In the genomic region with DNA sequence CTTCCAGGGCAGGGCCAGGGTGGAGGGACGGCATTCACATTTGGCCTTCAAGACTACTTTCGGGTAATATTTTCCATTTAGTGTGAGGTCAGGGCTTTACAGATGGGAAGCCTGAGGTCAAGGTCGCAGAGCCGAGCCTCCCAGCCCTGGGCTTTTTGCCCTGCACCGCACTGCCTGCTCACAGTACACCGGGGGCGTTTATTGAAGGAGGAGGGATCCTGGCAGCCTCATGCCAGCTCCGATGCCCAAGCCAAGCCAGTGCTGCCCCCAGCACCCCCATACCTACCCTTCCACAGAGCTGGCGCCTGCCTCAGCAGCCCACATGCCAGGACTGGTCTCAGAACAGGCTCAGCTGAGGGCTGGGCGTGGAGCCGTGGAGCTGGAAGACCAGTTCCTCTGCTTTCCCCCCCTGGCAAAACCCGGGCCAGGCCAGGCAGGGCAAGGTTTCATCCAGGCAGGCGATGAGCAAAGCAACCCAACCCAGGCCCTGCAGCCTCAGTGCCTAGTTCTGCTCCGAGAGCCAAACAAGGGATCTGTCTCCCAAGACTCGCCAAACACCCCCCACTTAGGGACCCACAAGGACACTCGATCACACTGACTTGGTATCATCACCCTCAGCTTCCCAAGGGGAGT, we compare ENCODE assay signal across 14 cellular contexts. TPM values are rescaled to one million over a fixed set of nuclear protein-coding genes. Genes with fewer than 3 reads are reported as not detected.
DNase-seq lines count a peak whose midpoint lies in the region; ATAC-seq, FAIRE-seq and TF ChIP-seq lines count a peak whose summit lies in the region.
"Had no signal": no experiment of that assay in that cellular context is flagged by ENCODE, and none has a peak within 500 bp of the region (broad histone marks: within the 10 kb centered on the region; RNA-seq: fewer than 3 reads in every experiment).

No MANE protein-coding gene starts in this region.

- FAIRE-seq in keratinocyte (lab: Jason Lieb, UNC), result peak; percentile 81
- FAIRE-seq: RCC 7860 had no signal

- H3K36me3 ChIP-seq in RWPE2 (ENCODE audit: low read depth) (peaks cover 78% of the 10 kb centered on the region), keratinocyte (ENCODE audit: control insufficient read depth in 2 of 2, extremely low read depth in 1 of 2, insufficient read depth in 2 of 2, low read length in 2 of 2) (peaks cover 31 to 74% of the 10 kb centered on the region in 2 experiments)
- H3K36me3 ChIP-seq: ascending aorta had no signal

- peak; percentile 57 for ATAC-seq in RWPE2 (ENCODE audit: low read depth)
- no peak for ATAC-seq in GM19023 (IDR thresholded peaks at IDR 0.05; ENCODE audit: unreplicated experiment)
- ATAC-seq: CD8-positive, alpha-beta T cell had no signal

- no peaks in the 10 kb centered on the region; the same call in 1 of the 2 replicates for H3K27me3 Mint-ChIP-seq in HFFc6 (ENCODE audit: insufficient read depth)

- H3K9ac ChIP-seq in keratinocyte (ENCODE audit: control insufficient read depth, extremely low read depth, insufficient read depth, low read length), result peak overlapping the region; percentile 96

- peak overlapping the region; percentile 92 for H3K4me2 ChIP-seq in keratinocyte (ENCODE audit: control insufficient read depth, extremely low read depth, insufficient read depth, low read depth, low read length)

- H3K27ac Mint-ChIP-seq in HFFc6, result peak overlapping the region; percentile 36; the same call in 1 of the 2 replicates
- H3K27ac Mint-ChIP-seq: activated B cell treated with CpG ODN at 0.5 μM for 24 hours; activated T-cell treated with anti-CD3 and anti-CD28 coated beads, Interleukin-2, amount 50 U/mL, for 72 hours; CD8-positive, alpha-beta T cell had no signal

- H3K9me1 ChIP-seq in keratinocyte (ENCODE audit: control insufficient read depth, extremely low read depth, insufficient read depth, low read length), result peaks cover 4% of the 10 kb centered on the region

- peaks cover 98% of the 10 kb centered on the region for H3K4me1 ChIP-seq in RWPE2 (ENCODE audit: insufficient read depth, poor library complexity, severe bottlenecking)
- H3K4me1 ChIP-seq in keratinocyte (ENCODE audit: control insufficient read depth, extremely low read depth, insufficient read depth, low read length), result peaks cover 99% of the 10 kb centered on the region
- H3K4me1 ChIP-seq: ascending aorta had no signal

- DNase-seq in HFFc6 (no peak), RWPE2 (ENCODE audit: low spot score) (peak; percentile 97), keratinocyte (ENCODE audit: low read depth, low spot score) (no peak), DMS153 (lab: John Stamatoyannopoulos, UW) (no peak), NCI-H187 (lab: John Stamatoyannopoulos, UW) (no peak), DMS 273 (lab: John Stamatoyannopoulos, UW; ENCODE audit: unreplicated experiment) (no peak)
- DNase-seq: activated B cell treated with CpG ODN at 0.5 μM for 24 hours; activated T-cell treated with anti-CD3 and anti-CD28 coated beads, Interleukin-2, amount 50 U/mL, for 72 hours; CD8-positive, alpha-beta T cell; NCI-H2107 had no signal

- H3K4me3 Mint-ChIP-seq in HFFc6, result no peak overlapping the region
- H3K4me3 Mint-ChIP-seq: activated B cell treated with CpG ODN at 0.5 μM for 24 hours; activated T-cell treated with anti-CD3 and anti-CD28 coated beads, Interleukin-2, amount 50 U/mL, for 72 hours; CD8-positive, alpha-beta T cell had no signal

- peaks cover 21% of the 10 kb centered on the region for H3K4me1 Mint-ChIP-seq in HFFc6 (ENCODE audit: low read depth)
- H3K4me1 Mint-ChIP-seq: activated B cell treated with CpG ODN at 0.5 μM for 24 hours had no signal

- H3K9me3 Mint-ChIP-seq in HFFc6, result no peaks in the 10 kb centered on the region
- H3K9me3 Mint-ChIP-seq: activated B cell treated with CpG ODN at 0.5 μM for 24 hours; activated T-cell treated with anti-CD3 and anti-CD28 coated beads, Interleukin-2, amount 50 U/mL, for 72 hours; CD8-positive, alpha-beta T cell had no signal

- peaks cover 22% of the 10 kb centered on the region for H4K20me1 ChIP-seq in keratinocyte (ENCODE audit: control insufficient read depth, extremely low read depth, insufficient read depth, low read length)

- H3K9me3 ChIP-seq in RWPE2 (ENCODE audit: severe bottlenecking) (no peaks in the 10 kb centered on the region), keratinocyte (ENCODE audit: control insufficient read depth, low read depth, low read length) (no peaks in the 10 kb centered on the region)
- H3K9me3 ChIP-seq: ascending aorta had no signal

- dilution Hi-C loops in keratinocyte (cut with MboI; ENCODE audit: extremely low pct_ligation_motif_present, low sequenced_read_pairs), result no loop called here

- peak overlapping the region; percentile 97 for H3K27ac ChIP-seq in RWPE2 (ENCODE audit: poor library complexity, severe bottlenecking)
- H3K27ac ChIP-seq in keratinocyte (ENCODE audit: control insufficient read depth, insufficient read depth, low read length), result peak overlapping the region; percentile 96
- peak overlapping the region in 20 of 21 experiments; percentile 60 to 98 (median 84) for H3K27ac ChIP-seq in skin epidermis
- H3K27ac ChIP-seq: ascending aorta had no signal

- H3K36me3 Mint-ChIP-seq in HFFc6 (ENCODE audit: low read depth), result no peaks in the 10 kb centered on the region
- H3K36me3 Mint-ChIP-seq: CD8-positive, alpha-beta T cell had no signal

- TF ChIP-seq CTCF in HFFc6 (IDR thresholded peaks at IDR 0.05) (no peak), RWPE2 (IDR thresholded peaks at IDR 0.05; ENCODE audit: poor library complexity, severe bottlenecking) (no peak), keratinocyte (optimal IDR thresholded peaks at IDR 0.05 in 1 of 3, IDR thresholded peaks at IDR 0.05 in 1 of 3, conservative IDR thresholded peaks at IDR 0.05 in 1 of 3; ENCODE audit: extremely low read depth in 1 of 3, insufficient read depth in 2 of 3, low read length in 3 of 3) (no peak)

- no peaks in the 10 kb centered on the region for H3K27me3 ChIP-seq in RWPE2 (ENCODE audit: insufficient read depth, poor library complexity, severe bottlenecking)
- no peaks in the 10 kb centered on the region for H3K27me3 ChIP-seq in keratinocyte (ENCODE audit: control insufficient read depth, extremely low read depth, insufficient read depth, low read length)
- H3K27me3 ChIP-seq: ascending aorta had no signal

- no peak overlapping the region for H3K4me3 ChIP-seq in RWPE2 (ENCODE audit: severe bottlenecking)
- peak overlapping the region in 2 of 3 experiments; percentile 40 to 52 for H3K4me3 ChIP-seq in keratinocyte (ENCODE audit: control insufficient read depth in 2 of 3, extremely low read depth in 1 of 3, insufficient read depth in 2 of 3, low read depth in 1 of 3, low read length in 3 of 3)
- H3K4me3 ChIP-seq in skin epidermis, result peak overlapping the region in 2 of 7 experiments; percentile 8 to 15
- H3K4me3 ChIP-seq: ascending aorta had no signal

- H2AFZ ChIP-seq in keratinocyte (ENCODE audit: control insufficient read depth, low read length), result no peak overlapping the region

- peaks cover 97% of the 10 kb centered on the region for H3K79me2 ChIP-seq in keratinocyte (ENCODE audit: control insufficient read depth, insufficient read depth, low read length)

RNA-seq across cellular contexts. Expression of gene SDC1, which starts 11.9 kb away (rescaled TPM):
- 100 to 1,000 TPM in 5 of 6 experiments, 10 to 100 TPM in 1; 92.1 to 141 (median 133) TPM for total RNA-seq in HFFc6 (2021; fragmentation: NEBNext Ultra II Directional; extraction: Animal tissue kit (Norgen Biotek cat#: 25700))
- polyA plus RNA-seq in keratinocyte, result 696 to 1,073 TPM (median 1,057 TPM) in 3 replicates
- 577 TPM for polyA plus RNA-seq in keratinocyte (2011; ENCODE audit: low read depth)
- 226 and 414 TPM in 2 replicates for polyA plus RNA-seq in keratinocyte (2011; cell fraction: cytosol; rRNA removed)
- 1,167 and 1,399 TPM in 2 replicates for polyA plus RNA-seq in keratinocyte (2011; cell fraction: nucleus; rRNA removed)
- polyA plus RNA-seq in keratinocyte (2012; ENCODE audit: low replicate concordance), result 758 and 1,072 TPM in 2 replicates
- 474 to 810 TPM (median 579 TPM) in 3 replicates for polyA minus RNA-seq in keratinocyte
- 947 TPM for polyA minus RNA-seq in keratinocyte (2011; cell fraction: cytosol; rRNA and poly(A)+ RNA removed)
- polyA minus RNA-seq in keratinocyte (2011; cell fraction: nucleus; rRNA and poly(A)+ RNA removed), result 1,336 and 1,444 TPM in 2 replicates
- total RNA-seq: activated B cell treated with CpG ODN at 0.5 μM for 24 hours; CD8-positive, alpha-beta T cell had no signal
